8 cellular contexts compared by ENCODE assay signal in the genomic region with DNA sequence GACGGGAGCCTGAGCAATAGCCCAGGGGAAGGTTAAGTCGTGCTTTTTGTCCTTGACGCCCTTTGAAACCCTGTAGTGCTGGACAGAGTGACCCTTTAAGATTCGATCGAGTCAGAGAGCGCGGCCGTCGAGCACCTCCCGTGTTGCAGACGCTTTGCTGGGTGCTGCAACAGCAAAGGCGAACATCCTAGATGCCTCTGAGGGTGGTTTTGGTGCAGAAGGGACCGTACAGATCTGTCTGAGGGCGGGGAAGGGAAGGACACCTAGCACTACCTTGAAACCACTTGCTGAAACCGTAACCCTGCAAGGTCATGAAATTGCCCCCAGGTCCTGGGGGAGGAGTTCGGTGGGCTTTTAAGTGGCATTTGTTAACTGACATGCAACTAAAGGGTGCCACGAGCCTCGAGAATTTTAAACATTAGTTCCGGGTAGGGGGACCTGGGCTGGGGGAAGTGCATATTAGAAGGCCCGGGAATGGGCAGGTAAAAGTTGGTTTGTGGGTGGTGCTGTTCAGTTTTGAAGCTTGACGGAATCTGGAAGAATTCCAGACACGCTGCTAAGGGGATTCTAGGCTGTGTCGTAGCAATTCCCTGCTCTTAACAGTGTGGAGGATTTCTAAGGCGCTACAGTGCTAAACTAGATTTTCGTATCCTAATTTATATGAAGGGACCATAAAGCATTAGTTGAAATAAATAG. TPM values are rescaled to one million over a fixed set of nuclear protein-coding genes. Genes with fewer than 3 reads are reported as not detected.
DNase-seq lines count a peak whose midpoint lies in the region; ATAC-seq and TF ChIP-seq lines count a peak whose summit lies in the region.

No MANE protein-coding gene starts in this region.

- H3K9me3 ChIP-seq in MG63 (no peaks in the 10 kb centered on the region), muscle layer of duodenum (ENCODE audit: control insufficient read depth in 1 of 2, low read length in 2 of 2) (no peaks in the 10 kb centered on the region)

- DNase-seq in NCI-H1092 treated with DMSO at 0.1 percent for 48 hours (lab: John Stamatoyannopoulos, UW) = peak; percentile 22
- no peak for DNase-seq in NCI-H1092 (lab: John Stamatoyannopoulos, UW)
- peak; percentile 8 for DNase-seq in GM23338 (ENCODE audit: low spot score)
- no peak for DNase-seq in MG63
- peak; percentile 43 for DNase-seq in ecto neural progenitor cell (ENCODE audit: low spot score)
- no peak for DNase-seq in NCI-H524 treated with DMSO at 0.1 percent for 48 hours (lab: John Stamatoyannopoulos, UW)
- DNase-seq in activated naive CD4-positive, alpha-beta T cell treated with Interleukin-2 at 50 U/mL for 16 hours = no peak

- H3K27me3 ChIP-seq in GM23338 (ENCODE audit: insufficient read depth) = no peaks in the 10 kb centered on the region
- H3K27me3 ChIP-seq in MG63 = no peaks in the 10 kb centered on the region
- H3K27me3 ChIP-seq in muscle layer of duodenum (ENCODE audit: low read depth, low read length) = no peaks in the 10 kb centered on the region

- H3K4me1 Mint-ChIP-seq in GM23338 = peaks cover 13% of the 10 kb centered on the region; the same call in 2 of the 3 replicates

- peak; percentile 35 for ATAC-seq in GM23338

- H3F3A ChIP-seq in GM23338 (replicated peaks; ENCODE audit: low read depth) = no peaks in the 10 kb centered on the region

- H4K20me1 ChIP-seq in GM23338 (replicated peaks; ENCODE audit: insufficient read depth) = peaks cover 46% of the 10 kb centered on the region

- H3K36me3 Mint-ChIP-seq in GM23338 (ENCODE audit: low read depth) = peaks cover 9% of the 10 kb centered on the region; the same call in 2 of the 3 replicates

- H3K9me3 Mint-ChIP-seq in GM23338 = no peaks in the 10 kb centered on the region

- H3K4me1 ChIP-seq in GM23338 (ENCODE audit: insufficient read depth) = peaks cover 19% of the 10 kb centered on the region
- peaks cover 7 to 50% of the 10 kb centered on the region in 2 donors for H3K4me1 ChIP-seq in muscle layer of duodenum (ENCODE audit: control insufficient read depth in 1 of 2, insufficient read depth in 2 of 2, low read length in 2 of 2)

- peak overlapping the region; percentile 93 for H3K4me2 ChIP-seq in GM23338

- H2AFZ ChIP-seq in GM23338 = peak overlapping the region; percentile 29; the same call in 1 of the 2 replicates

- H3K27me3 Mint-ChIP-seq in GM23338 (ENCODE audit: insufficient read depth, low read depth, poor library complexity) = peaks cover 5% of the 10 kb centered on the region

- H3K4me3 Mint-ChIP-seq in GM23338 = no peak overlapping the region

- H3K79me2 ChIP-seq in GM23338 (replicated peaks; ENCODE audit: insufficient read depth) = peaks cover 97% of the 10 kb centered on the region

- H3K4me3 ChIP-seq in GM23338 (peak overlapping the region; percentile 96), MG63 (peak overlapping the region; percentile 95), muscle layer of duodenum (ENCODE audit: low read depth in 1 of 2, low read length in 2 of 2) (peak overlapping the region; percentile 87 to 97)

- H3K27ac ChIP-seq in GM23338 (ENCODE audit: low read depth) (no peak overlapping the region), muscle layer of duodenum (ENCODE audit: low read length) (peak overlapping the region; percentile 86)

- no peak for TF ChIP-seq CTCF in GM23338 (conservative IDR thresholded peaks at IDR 0.05; ENCODE audit: low read depth in 2 of 2)

- H3K36me3 ChIP-seq in GM23338 (ENCODE audit: insufficient read depth) (no peaks in the 10 kb centered on the region; the same call in 1 of the 2 replicates), MG63 (peaks cover 32% of the 10 kb centered on the region), muscle layer of duodenum (ENCODE audit: control insufficient read depth in 1 of 2, insufficient read depth in 2 of 2, low read length in 2 of 2) (no peaks in the 10 kb centered on the region)

- no peaks in the 10 kb centered on the region for H3K9me2 ChIP-seq in GM23338 (ENCODE audit: insufficient read depth)

- H3K27ac Mint-ChIP-seq in GM23338 = peak overlapping the region; percentile 90

TF ChIP-seq in GM23338, 12 proteins besides CTCF, POLR2A, EP300 and RAD21 (continues in another document):
- TF ChIP-seq, protein P1, sequence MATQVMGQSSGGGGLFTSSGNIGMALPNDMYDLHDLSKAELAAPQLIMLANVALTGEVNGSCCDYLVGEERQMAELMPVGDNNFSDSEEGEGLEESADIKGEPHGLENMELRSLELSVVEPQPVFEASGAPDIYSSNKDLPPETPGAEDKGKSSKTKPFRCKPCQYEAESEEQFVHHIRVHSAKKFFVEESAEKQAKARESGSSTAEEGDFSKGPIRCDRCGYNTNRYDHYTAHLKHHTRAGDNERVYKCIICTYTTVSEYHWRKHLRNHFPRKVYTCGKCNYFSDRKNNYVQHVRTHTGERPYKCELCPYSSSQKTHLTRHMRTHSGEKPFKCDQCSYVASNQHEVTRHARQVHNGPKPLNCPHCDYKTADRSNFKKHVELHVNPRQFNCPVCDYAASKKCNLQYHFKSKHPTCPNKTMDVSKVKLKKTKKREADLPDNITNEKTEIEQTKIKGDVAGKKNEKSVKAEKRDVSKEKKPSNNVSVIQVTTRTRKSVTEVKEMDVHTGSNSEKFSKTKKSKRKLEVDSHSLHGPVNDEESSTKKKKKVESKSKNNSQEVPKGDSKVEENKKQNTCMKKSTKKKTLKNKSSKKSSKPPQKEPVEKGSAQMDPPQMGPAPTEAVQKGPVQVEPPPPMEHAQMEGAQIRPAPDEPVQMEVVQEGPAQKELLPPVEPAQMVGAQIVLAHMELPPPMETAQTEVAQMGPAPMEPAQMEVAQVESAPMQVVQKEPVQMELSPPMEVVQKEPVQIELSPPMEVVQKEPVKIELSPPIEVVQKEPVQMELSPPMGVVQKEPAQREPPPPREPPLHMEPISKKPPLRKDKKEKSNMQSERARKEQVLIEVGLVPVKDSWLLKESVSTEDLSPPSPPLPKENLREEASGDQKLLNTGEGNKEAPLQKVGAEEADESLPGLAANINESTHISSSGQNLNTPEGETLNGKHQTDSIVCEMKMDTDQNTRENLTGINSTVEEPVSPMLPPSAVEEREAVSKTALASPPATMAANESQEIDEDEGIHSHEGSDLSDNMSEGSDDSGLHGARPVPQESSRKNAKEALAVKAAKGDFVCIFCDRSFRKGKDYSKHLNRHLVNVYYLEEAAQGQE (IDR thresholded peaks at IDR 0.05; ENCODE audit: unreplicated experiment) = no peak
- TF ChIP-seq, protein P2, sequence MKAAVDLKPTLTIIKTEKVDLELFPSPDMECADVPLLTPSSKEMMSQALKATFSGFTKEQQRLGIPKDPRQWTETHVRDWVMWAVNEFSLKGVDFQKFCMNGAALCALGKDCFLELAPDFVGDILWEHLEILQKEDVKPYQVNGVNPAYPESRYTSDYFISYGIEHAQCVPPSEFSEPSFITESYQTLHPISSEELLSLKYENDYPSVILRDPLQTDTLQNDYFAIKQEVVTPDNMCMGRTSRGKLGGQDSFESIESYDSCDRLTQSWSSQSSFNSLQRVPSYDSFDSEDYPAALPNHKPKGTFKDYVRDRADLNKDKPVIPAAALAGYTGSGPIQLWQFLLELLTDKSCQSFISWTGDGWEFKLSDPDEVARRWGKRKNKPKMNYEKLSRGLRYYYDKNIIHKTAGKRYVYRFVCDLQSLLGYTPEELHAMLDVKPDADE (IDR thresholded peaks at IDR 0.05) = 0 out of 2 replicates have a peak, but pooled peaks have one; percentile 1
- TF ChIP-seq ZNF114 (CRISPR knock-in tag; IDR thresholded peaks at IDR 0.05) (no peak), ZNF331 (CRISPR knock-in tag; IDR thresholded peaks at IDR 0.05; ENCODE audit: low read depth) (no peak), EZH2 (IDR thresholded peaks at IDR 0.05; ENCODE audit: low read depth, unreplicated experiment) (no peak), POLR2AphosphoS5 (IDR thresholded peaks at IDR 0.05; ENCODE audit: low read depth) (no peak)

RNA-seq across cellular contexts. Expression of gene ATP5F1C, which starts 0.8 kb away (rescaled TPM):
- 332 and 339 TPM in 2 replicates for total RNA-seq in GM23338 (2014; rRNA removed; shearing (Covaris generic))
- polyA plus RNA-seq in GM23338 (2016; fragmentation: Nextera tagmentation; extraction: Ambion mirVana) = 519 and 537 TPM in 2 replicates
- total RNA-seq in MG63 (2014; rRNA removed; shearing (Covaris generic); ENCODE audit: low replicate concordance) = 499 and 516 TPM in 2 replicates

RNA-seq across cellular contexts. Expression of gene KIN, which starts 1.0 kb away (rescaled TPM):
- total RNA-seq in GM23338 (2014; rRNA removed; shearing (Covaris generic)) = 8.5 and 11.0 TPM in 2 replicates
- 31.7 and 34.8 TPM in 2 replicates for polyA plus RNA-seq in GM23338 (2016; fragmentation: Nextera tagmentation; extraction: Ambion mirVana)
- total RNA-seq in MG63 (2014; rRNA removed; shearing (Covaris generic); ENCODE audit: low replicate concordance) = 13.0 and 34.8 TPM in 2 replicates

RNA-seq across cellular contexts. Expression of gene TAF3, which starts 29.5 kb away (rescaled TPM):
- 5.6 and 6.4 TPM in 2 replicates for total RNA-seq in GM23338 (2014; rRNA removed; shearing (Covaris generic))
- polyA plus RNA-seq in GM23338 (2016; fragmentation: Nextera tagmentation; extraction: Ambion mirVana) = 12.3 and 15.2 TPM in 2 replicates
- 0.92 and 4.4 TPM in 2 replicates for total RNA-seq in MG63 (2014; rRNA removed; shearing (Covaris generic); ENCODE audit: low replicate concordance)

Comparison
In these comparisons a context has a peak if more than half of its experiments do, and no peak if none do; other contexts are left out.
1. DNase-seq: peak in NCI-H1092 treated with DMSO at 0.1 percent for 48 hours (single experiment), GM23338 (single experiment) and ecto neural progenitor cell (single experiment); none in NCI-H1092 (single experiment), MG63 (single experiment), NCI-H524 treated with DMSO at 0.1 percent for 48 hours (single experiment) and activated naive CD4-positive, alpha-beta T cell treated with Interleukin-2 at 50 U/mL for 16 hours (single experiment).
2. Peak in every context shown above with its lines, with median percentiles within 50 percentile points of each other: H3K4me3 ChIP-seq.